9 cellular contexts compared by ENCODE assay signal in the genomic region with DNA sequence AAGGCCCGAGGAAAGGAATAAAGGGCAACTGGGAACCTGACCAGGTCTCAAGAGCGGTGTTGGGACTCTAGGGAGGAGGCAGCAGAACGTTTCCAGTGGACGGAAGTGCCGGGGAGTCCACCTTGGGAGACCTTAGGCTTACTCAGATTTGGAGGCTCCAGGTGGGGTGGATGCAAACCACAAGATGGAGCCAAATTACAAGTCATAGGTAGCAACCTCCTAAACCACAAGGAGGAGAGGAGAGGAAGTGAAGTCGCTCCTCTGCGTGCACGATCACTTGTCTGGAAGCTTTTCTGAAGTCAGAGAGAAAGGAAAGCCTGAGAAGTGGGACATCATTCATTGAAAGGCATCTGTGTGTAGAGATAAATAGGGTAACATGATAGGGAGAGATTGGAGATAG. TPM values are rescaled to one million over a fixed set of nuclear protein-coding genes. Genes with fewer than 3 reads are reported as not detected.
DNase-seq lines count a peak whose midpoint lies in the region; ATAC-seq, FAIRE-seq and TF ChIP-seq lines count a peak whose summit lies in the region.
"Had no signal": no experiment of that assay in that cellular context is flagged by ENCODE, and none has a peak within 500 bp of the region (broad histone marks: within the 10 kb centered on the region; RNA-seq: fewer than 3 reads in every experiment).

No MANE protein-coding gene starts in this region.

- ATAC-seq in GM19463 (IDR thresholded peaks at IDR 0.05; ENCODE audit: unreplicated experiment) = no peak

- 33 to 36% (median 36%) methylated on average over 8 of the region's 8 CpGs for WGBS in spleen, 5 donors

- FAIRE-seq in bronchial epithelial cell (lab: Jason Lieb, UNC) = peak; percentile 50
- FAIRE-seq: colon had no signal

- no peaks in the 10 kb centered on the region for H3K36me3 ChIP-seq in bronchial epithelial cell (ENCODE audit: control insufficient read depth, insufficient read depth, low read length)
- H3K36me3 ChIP-seq in spleen = peaks cover 0 to 1% (median 0%) of the 10 kb centered on the region in 6 donors

- TF ChIP-seq CTCF in bronchial epithelial cell (IDR thresholded peaks at IDR 0.05; ENCODE audit: insufficient read depth, low read length, severe bottlenecking) (peak; percentile 55), spleen (IDR thresholded peaks at IDR 0.05 in 8 of 11, conservative IDR thresholded peaks at IDR 0.05 in 3 of 11) (peak in 9 of 11 experiments; percentile 14 to 53 (median 34))

- H3K4me3 ChIP-seq in bronchial epithelial cell (ENCODE audit: low read depth, low read length) = no peak overlapping the region
- H3K4me3 ChIP-seq in spleen = no peak overlapping the region

- peak; percentile 47 for DNase-seq in activated CD8-positive, alpha-beta memory T cell treated with anti-CD3 and anti-CD28 coated beads, Interleukin-2, amount 50 U/mL, for 48 hours
- no peak for DNase-seq in activated CD8-positive, alpha-beta memory T cell treated with anti-CD3 and anti-CD28 coated beads, Interleukin-2, amount 50 U/mL, for 4 hours
- DNase-seq in NCI-H1930 (lab: John Stamatoyannopoulos, UW) = peak; percentile 9 to 64
- peak; percentile 68 for DNase-seq in bronchial epithelial cell (ENCODE audit: low read depth)
- no peak for DNase-seq in spleen
- DNase-seq in NCI-H1694 treated with DMSO at 0.1 percent for 48 hours (lab: John Stamatoyannopoulos, UW) = no peak
- no peak for DNase-seq in GM03348 (ENCODE audit: low spot score)

- H3K27ac ChIP-seq in spleen = peak overlapping the region in 1 of 8 donors; percentile 5

- intact Hi-C loops in spleen (cut with DNase I; ENCODE audit: low total_unique reads) = loop anchor here (10.0 kb wide), 2 partner anchors 95 to 235 kb away; no protein-coding TSS in a partner anchor

- H3K27me3 ChIP-seq in bronchial epithelial cell (ENCODE audit: control insufficient read depth, insufficient read depth, low read length) (no peaks in the 10 kb centered on the region), spleen (replicated peaks in 1 of 7) (no peaks in the 10 kb centered on the region)

- no peak for TF ChIP-seq POLR2A in spleen (IDR thresholded peaks at IDR 0.05)

- peaks cover 0 to 12% (median 6%) of the 10 kb centered on the region in 6 donors for H3K4me1 ChIP-seq in spleen

- H3K9me3 ChIP-seq in spleen = no peaks in the 10 kb centered on the region

RNA-seq across cellular contexts. Expression of a gene that starts 9.3 kb away (rescaled TPM):
- total RNA-seq in bronchial epithelial cell (not detected in 2 replicates), spleen (10 to 100 TPM; 30.8 to 89.5 (median 68.6) TPM)
- polyA plus RNA-seq in spleen = 10 to 100 TPM; 36.9 to 48.7 (median 40.0) TPM

RNA-seq across cellular contexts. Expression of a gene that starts 31.7 kb away (rescaled TPM):
- total RNA-seq in bronchial epithelial cell = 57.1 and 71.7 TPM in 2 replicates
- 100 to 1,000 TPM; 169 to 277 (median 234) TPM for total RNA-seq in spleen
- 100 to 1,000 TPM in 2 of 3 donors, 10 to 100 TPM in 1; 80.5 to 127 (median 103) TPM for polyA plus RNA-seq in spleen

RNA-seq across cellular contexts. Expression of a gene that starts 47.2 kb away (rescaled TPM):
- 0.26 and 2.8 TPM in 2 replicates for total RNA-seq in bronchial epithelial cell
- 100 to 1,000 TPM; 141 to 218 (median 173) TPM for total RNA-seq in spleen
- polyA plus RNA-seq in spleen = 100 to 1,000 TPM; 235 to 423 (median 270) TPM

RNA-seq across cellular contexts. Expression of a gene that starts 59.2 kb away (rescaled TPM):
- total RNA-seq in bronchial epithelial cell = 0.26 and 0.38 TPM in 2 replicates
- 100 to 1,000 TPM; 124 to 178 (median 144) TPM for total RNA-seq in spleen
- polyA plus RNA-seq in spleen = 100 to 1,000 TPM; 158 to 226 (median 209) TPM

Comparison
In these comparisons a context has a peak if more than half of its experiments do, and no peak if none do; other contexts are left out.
1. DNase-seq: peak in activated CD8-positive, alpha-beta memory T cell treated with anti-CD3 and anti-CD28 coated beads, Interleukin-2, amount 50 U/mL, for 48 hours (single experiment), NCI-H1930 (2 of 2) and bronchial epithelial cell (single experiment); none in activated CD8-positive, alpha-beta memory T cell treated with anti-CD3 and anti-CD28 coated beads, Interleukin-2, amount 50 U/mL, for 4 hours (single experiment), spleen (single experiment), NCI-H1694 treated with DMSO at 0.1 percent for 48 hours (single experiment) and GM03348 (single experiment).
2. RNA of a gene that starts 9.3 kb away (total RNA-seq): 30.8 to 89.5 TPM in spleen; not detected in bronchial epithelial cell; every median in the first group is over 10 times any median in the second.
3. RNA of a gene that starts 47.2 kb away (total RNA-seq): 141 to 218 TPM in spleen; 0.26 to 2.8 TPM in bronchial epithelial cell; every median in the first group is over 10 times any median in the second.